Comparison of ENCODE assay signal across 10 cellular contexts in the genomic region with DNA sequence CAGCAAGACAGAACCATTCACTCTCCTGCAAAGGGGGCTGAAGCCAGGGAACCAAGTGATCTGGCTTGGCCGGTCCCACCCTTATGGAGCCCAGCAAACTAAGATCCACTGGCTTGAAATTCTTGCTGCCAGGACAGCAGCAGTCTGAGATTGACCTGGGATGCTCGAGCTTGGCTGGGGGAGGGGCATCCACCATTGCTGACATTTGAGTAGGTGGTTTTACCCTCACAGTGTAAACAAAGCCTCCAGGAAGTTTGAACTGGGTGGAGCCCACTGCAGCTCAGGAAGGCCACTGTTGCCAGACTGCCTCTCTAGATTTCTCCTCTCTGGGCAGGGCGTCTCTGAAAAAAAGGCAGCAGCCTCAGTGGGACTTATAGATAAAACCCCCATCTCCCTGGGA.
A peak's percentile ranks its signal among the peaks of the same experiment; 100 is the strongest.
DNase-seq lines count a peak whose midpoint lies in the region; ATAC-seq and TF ChIP-seq lines count a peak whose summit lies in the region.
"Had no signal": no experiment of that assay in that cellular context is flagged by ENCODE, and none has a peak within 500 bp of the region (broad histone marks: within the 10 kb centered on the region; RNA-seq: fewer than 3 reads in every experiment).

No MANE protein-coding gene starts in this region.

- peak overlapping the region; percentile 93 for H2AFZ ChIP-seq in GM23338

- no peak for TF ChIP-seq CTCF in CD4-positive, alpha-beta T cell (IDR thresholded peaks at IDR 0.05)
- TF ChIP-seq CTCF in GM23338 (conservative IDR thresholded peaks at IDR 0.05; ENCODE audit: low read depth in 2 of 2) = no peak

- peak in 6 of 10 experiments; percentile 1 to 51 (median 29) for DNase-seq in CD4-positive, alpha-beta T cell
- DNase-seq in GM23338 (ENCODE audit: low spot score) (peak; percentile 79), T-cell (peak in 24 of 34 experiments; percentile 0 to 62 (median 22)), immature natural killer cell (peak in 1 of 3 donors; percentile 25), kidney glomerular epithelial cell (lab: John Stamatoyannopoulos, UW) (no peak), NCI-H1048 (lab: John Stamatoyannopoulos, UW) (no peak)
- DNase-seq: activated B cell treated with CpG ODN at 0.5 μM for 24 hours, mesenchymal stem cell had no signal

- no peak for ATAC-seq in CD4-positive, alpha-beta T cell (ENCODE audit: poor library complexity)
- ATAC-seq in GM23338 (peak; percentile 73), T-cell (replicated peaks in 1 of 4) (peak in 3 of 4 experiments; percentile 45 to 90 (median 75)), HG03354 (IDR thresholded peaks at IDR 0.05; ENCODE audit: poor library complexity, severe bottlenecking, unreplicated experiment) (no peak)

- H3F3A ChIP-seq in GM23338 (replicated peaks; ENCODE audit: low read depth) = no peaks in the 10 kb centered on the region

- peaks cover 59% of the 10 kb centered on the region for H3K36me3 Mint-ChIP-seq in CD4-positive, alpha-beta T cell (ENCODE audit: low read depth)
- no peaks in the 10 kb centered on the region for H3K36me3 Mint-ChIP-seq in GM23338 (ENCODE audit: low read depth)
- peaks cover 33% of the 10 kb centered on the region for H3K36me3 Mint-ChIP-seq in T-cell
- peaks cover 17 to 27% (median 26%) of the 10 kb centered on the region in 3 donors for H3K36me3 Mint-ChIP-seq in immature natural killer cell

- peaks cover 9% of the 10 kb centered on the region; the same call in 1 of the 2 replicates for H3K4me1 ChIP-seq in GM23338 (ENCODE audit: insufficient read depth)

- CTCF ChIA-PET in CD4-positive, alpha-beta T cell (lab: Charles Lee) = no interaction called here
- CTCF ChIA-PET in T-cell (lab: Charles Lee) = interaction anchor here in 1 of 2 donors (0.6 kb wide), 1 partner anchor 49 kb away, joined by 3 read pairs; no protein-coding TSS in a partner anchor

- peaks cover 27% of the 10 kb centered on the region for H3K4me1 Mint-ChIP-seq in CD4-positive, alpha-beta T cell (ENCODE audit: low read depth)
- H3K4me1 Mint-ChIP-seq in GM23338 (peaks cover 8% of the 10 kb centered on the region; the same call in 2 of the 3 replicates), T-cell (peaks cover 25 to 37% (median 29%) of the 10 kb centered on the region in 3 donors), immature natural killer cell (peaks cover 18 to 29% of the 10 kb centered on the region in 2 donors)

- H3K36me3 ChIP-seq in GM23338 (ENCODE audit: insufficient read depth) = no peaks in the 10 kb centered on the region

- peak overlapping the region; percentile 47 for H3K27ac ChIP-seq in CD4-positive, alpha-beta T cell (ENCODE audit: low read depth, low read length)
- no peak overlapping the region for H3K27ac ChIP-seq in GM23338 (ENCODE audit: low read depth)

- H3K79me2 ChIP-seq in GM23338 (replicated peaks; ENCODE audit: insufficient read depth) = no peaks in the 10 kb centered on the region

- peak overlapping the region; percentile 55; the same call in 1 of the 2 replicates for H3K4me2 ChIP-seq in GM23338

- no peak overlapping the region for H3K4me3 ChIP-seq in GM23338

- peaks cover 9% of the 10 kb centered on the region for H3K9me3 ChIP-seq in CD4-positive, alpha-beta T cell (ENCODE audit: control insufficient read depth, low read length)

- no peaks in the 10 kb centered on the region for H3K27me3 ChIP-seq in CD4-positive, alpha-beta T cell (ENCODE audit: control insufficient read depth, insufficient read depth, low read length)
- no peaks in the 10 kb centered on the region for H3K27me3 ChIP-seq in GM23338 (ENCODE audit: insufficient read depth)

- peak overlapping the region; percentile 62 for H3K4me3 Mint-ChIP-seq in CD4-positive, alpha-beta T cell
- no peak overlapping the region for H3K4me3 Mint-ChIP-seq in GM23338
- peak overlapping the region in 2 of 3 donors; percentile 9 to 56 for H3K4me3 Mint-ChIP-seq in T-cell
- H3K4me3 Mint-ChIP-seq in immature natural killer cell = peak overlapping the region; percentile 38 to 67 (median 59)
- H3K4me3 Mint-ChIP-seq: activated B cell treated with CpG ODN at 0.5 μM for 24 hours, type B pancreatic cell had no signal

- POLR2A ChIA-PET in CD4-positive, alpha-beta T cell (lab: Charles Lee) = interaction anchor here (0.6 to 3.3 kb wide), 7 partner anchors 9 to 61 kb away, joined by 3 to 22 read pairs (median 3); a partner anchor contains a TSS
- POLR2A ChIA-PET in T-cell (lab: Charles Lee) = interaction anchor here in 1 of 2 donors (0.6 kb wide), 1 partner anchor 61 kb away, joined by 3 read pairs; a partner anchor contains a TSS

- no peaks in the 10 kb centered on the region for H4K20me1 ChIP-seq in GM23338 (replicated peaks; ENCODE audit: insufficient read depth)

- peaks cover 10% of the 10 kb centered on the region for H3K9me3 Mint-ChIP-seq in CD4-positive, alpha-beta T cell
- peaks cover 4% of the 10 kb centered on the region for H3K9me3 Mint-ChIP-seq in GM23338
- peaks cover 17 to 40% (median 19%) of the 10 kb centered on the region in 3 donors for H3K9me3 Mint-ChIP-seq in T-cell
- H3K9me3 Mint-ChIP-seq in immature natural killer cell = peaks cover 20 to 40% (median 37%) of the 10 kb centered on the region in 6 donors

- no peaks in the 10 kb centered on the region for H3K27me3 Mint-ChIP-seq in CD4-positive, alpha-beta T cell
- peaks cover 2% of the 10 kb centered on the region for H3K27me3 Mint-ChIP-seq in GM23338 (ENCODE audit: insufficient read depth, low read depth, poor library complexity)
- no peaks in the 10 kb centered on the region for H3K27me3 Mint-ChIP-seq in T-cell
- peaks cover 1 to 4% (median 3%) of the 10 kb centered on the region in 3 donors for H3K27me3 Mint-ChIP-seq in immature natural killer cell (ENCODE audit: low read depth in 3 of 3)

- no peaks in the 10 kb centered on the region for H3K9me2 ChIP-seq in GM23338 (ENCODE audit: insufficient read depth)

- intact Hi-C loops in CD4-positive, alpha-beta T cell (cut with DNase I, micrococcal nuclease) = loop anchor here in 1 of 2 experiments (5.0 kb wide), 1 partner anchor 32 kb away; no protein-coding TSS in a partner anchor

- peak overlapping the region; percentile 42 for H3K27ac Mint-ChIP-seq in CD4-positive, alpha-beta T cell
- H3K27ac Mint-ChIP-seq in GM23338 = no peak overlapping the region
- H3K27ac Mint-ChIP-seq in T-cell = peak overlapping the region; percentile 82 to 86
- peak overlapping the region; percentile 30 to 77 (median 68) for H3K27ac Mint-ChIP-seq in immature natural killer cell
- H3K27ac Mint-ChIP-seq: activated B cell treated with CpG ODN at 0.5 μM for 24 hours, type B pancreatic cell had no signal

TF ChIP-seq in GM23338, 12 proteins besides CTCF, POLR2A, EP300 and RAD21:
- TF ChIP-seq EZH2phosphoT487 (IDR thresholded peaks at IDR 0.05; ENCODE audit: unreplicated experiment) (no peak), POLR2AphosphoS5 (IDR thresholded peaks at IDR 0.05; ENCODE audit: low read depth) (0 out of 2 replicates have a peak, but pooled peaks have one; percentile 10)
TF ChIP-seq in GM23338: peak in this region for 1.

Comparison
In these comparisons a context has a peak if more than half of its experiments do, and no peak if none do; other contexts are left out.
1. ATAC-seq: peak in GM23338 (single experiment) and T-cell (3 of 4); none in CD4-positive, alpha-beta T cell (single experiment) and HG03354 (single experiment).
2. DNase-seq: peak in CD4-positive, alpha-beta T cell (6 of 10), GM23338 (single experiment) and T-cell (24 of 34); none in kidney glomerular epithelial cell (single experiment) and NCI-H1048 (single experiment).